1 cellular context compared by ENCODE assay signal in genomic region chr17:4950757-4951204, GRCh38.
A peak's percentile ranks its signal among the peaks of the same experiment; 100 is the strongest.
TF ChIP-seq lines count a peak whose summit lies in the region.

TSS of gene ENO3 (plus strand) at chr17:4951119. CDS start at chr17:4951830, 711 bp downstream.

TF ChIP-seq in HepG2, 621 proteins besides CTCF, POLR2A, EP300 and RAD21 (continued from another document and continues in another):
- TF ChIP-seq LBX2 (CRISPR knock-in tag; IDR thresholded peaks at IDR 0.05; ENCODE audit: borderline replicate concordance) (no peak), ZNF318 (CRISPR knock-in tag; IDR thresholded peaks at IDR 0.05) (0 out of 2 replicates have a peak, but pooled peaks have one; percentile 19), ZNF484 (CRISPR knock-in tag; IDR thresholded peaks at IDR 0.05; ENCODE audit: borderline replicate concordance, low read depth) (no peak), MTERF4 (CRISPR knock-in tag; IDR thresholded peaks at IDR 0.05) (no peak), MED1 (CRISPR knock-in tag; IDR thresholded peaks at IDR 0.05) (no peak; the same call in 1 of the 2 replicates), ZMYM3 (CRISPR knock-in tag; IDR thresholded peaks at IDR 0.05) (no peak), TFAP4 (IDR thresholded peaks at IDR 0.05; ENCODE audit: borderline replicate concordance, low read depth) (peak; percentile 57; the same call in 1 of the 2 replicates), ZNF101 (CRISPR knock-in tag; IDR thresholded peaks at IDR 0.05; ENCODE audit: borderline replicate concordance, low read depth) (no peak), SP4 (CRISPR knock-in tag; IDR thresholded peaks at IDR 0.05) (peak; percentile 47; the same call in 1 of the 2 replicates), RFXANK (CRISPR knock-in tag; IDR thresholded peaks at IDR 0.05) (no peak), GABPA (IDR thresholded peaks at IDR 0.05; ENCODE audit: low read depth, low read length) (no peak), GABPA (CRISPR knock-in tag; IDR thresholded peaks at IDR 0.05; ENCODE audit: low read depth) (0 out of 2 replicates have a peak, but pooled peaks have one; percentile 30), GRHL1 (CRISPR knock-in tag; conservative IDR thresholded peaks at IDR 0.05) (no peak), PPARG (CRISPR knock-in tag; conservative IDR thresholded peaks at IDR 0.05) (no peak), STAG1 (CRISPR knock-in tag; IDR thresholded peaks at IDR 0.05) (no peak), THAP11 (CRISPR knock-in tag; IDR thresholded peaks at IDR 0.05) (no peak), ZNF530 (CRISPR knock-in tag; IDR thresholded peaks at IDR 0.05; ENCODE audit: low read depth) (no peak), ZNF18 (CRISPR knock-in tag; IDR thresholded peaks at IDR 0.05; ENCODE audit: insufficient replicate concordance) (no peak), ZNF558 (CRISPR knock-in tag; IDR thresholded peaks at IDR 0.05; ENCODE audit: borderline replicate concordance) (no peak), ZNF282 (IDR thresholded peaks at IDR 0.05; ENCODE audit: partially characterized antibody) (no peak), ZBTB4 (CRISPR knock-in tag; IDR thresholded peaks at IDR 0.05; ENCODE audit: borderline replicate concordance) (0 out of 2 replicates have a peak, but pooled peaks have one; percentile 40), ARID2 (CRISPR knock-in tag; IDR thresholded peaks at IDR 0.05; ENCODE audit: borderline replicate concordance) (no peak), ZNF615 (CRISPR knock-in tag; IDR thresholded peaks at IDR 0.05; ENCODE audit: borderline replicate concordance) (no peak), ZFX (CRISPR knock-in tag; IDR thresholded peaks at IDR 0.05; ENCODE audit: low read depth) (peak; percentile 9; the same call in 1 of the 2 replicates), ZNF678 (CRISPR knock-in tag; IDR thresholded peaks at IDR 0.05) (no peak), FOXO1 (CRISPR knock-in tag; IDR thresholded peaks at IDR 0.05) (0 out of 2 replicates have a peak, but pooled peaks have one; percentile 4), SNAPC4 (CRISPR knock-in tag; IDR thresholded peaks at IDR 0.05) (0 out of 2 replicates have a peak, but pooled peaks have one; percentile 7), ESRRA (CRISPR knock-in tag; IDR thresholded peaks at IDR 0.05; ENCODE audit: low read depth) (peak; percentile 52; the same call in 1 of the 2 replicates), ARID3A (IDR thresholded peaks at IDR 0.05; ENCODE audit: low read depth, low read length) (no peak)
